In genomic region chr1:71843023-71843422, GRCh38 we compare ENCODE assay signal across 16 cellular contexts.
DNase-seq lines count a peak whose midpoint lies in the region; TF ChIP-seq lines count a peak whose summit lies in the region.
"Had no signal": no experiment of that assay in that cellular context is flagged by ENCODE, and none has a peak within 500 bp of the region (broad histone marks: within the 10 kb centered on the region; RNA-seq: fewer than 3 reads in every experiment).

No MANE protein-coding gene starts in this region.

- peak; percentile 25 for DNase-seq in NCI-H748 (lab: John Stamatoyannopoulos, UW; ENCODE audit: unreplicated experiment)
- DNase-seq in NCI-H748 treated with DMSO at 0.1 percent for 48 hours (lab: John Stamatoyannopoulos, UW): no peak
- DNase-seq in BE2C: peak; percentile 17
- DNase-seq in SK-N-DZ (ENCODE audit: low spot score): peak; percentile 37
- DNase-seq in activated T-cell treated with anti-CD3 and anti-CD28 coated beads, Interleukin-2, amount 50 U/mL, for 24 hours: no peak
- DNase-seq in vagina (ENCODE audit: extremely low spot score in 2 of 2): no peak
- DNase-seq: 8988T; ACHN; Caco-2; Calu3; CD4-positive, alpha-beta T cell; CD8-positive, alpha-beta T cell; DMS79 treated with DMSO at 0.1 percent for 48 hours; GF-D8 had no signal

- no peak for TF ChIP-seq POLR2A in vagina (IDR thresholded peaks at IDR 0.05)

- no peak overlapping the region for H3K27ac Mint-ChIP-seq in activated T-cell treated with anti-CD3 and anti-CD28 coated beads, Interleukin-2, amount 50 U/mL, for 24 hours
- H3K27ac Mint-ChIP-seq: CD4-positive, alpha-beta T cell; CD8-positive, alpha-beta T cell had no signal

- H3K27ac ChIP-seq in vagina: no peak overlapping the region
- H3K27ac ChIP-seq: BLaER1 treated with 17β-estradiol and CSF1 and Interleukin-3, amounts not matched to agents 10 nM and 100 nM; C4-2B had no signal

- no peaks in the 10 kb centered on the region for H3K36me3 ChIP-seq in BE2C
- no peaks in the 10 kb centered on the region for H3K36me3 ChIP-seq in vagina
- H3K36me3 ChIP-seq: BLaER1 treated with 17β-estradiol and CSF1 and Interleukin-3, amounts not matched to agents 10 nM and 100 nM had no signal

- no peaks in the 10 kb centered on the region for H3K4me1 Mint-ChIP-seq in activated T-cell treated with anti-CD3 and anti-CD28 coated beads, Interleukin-2, amount 50 U/mL, for 24 hours (ENCODE audit: low read depth)

- peaks cover 4% of the 10 kb centered on the region for H3K9me3 Mint-ChIP-seq in activated T-cell treated with anti-CD3 and anti-CD28 coated beads, Interleukin-2, amount 50 U/mL, for 24 hours
- H3K9me3 Mint-ChIP-seq: CD4-positive, alpha-beta T cell; CD8-positive, alpha-beta T cell had no signal

- H3K27me3 ChIP-seq in BE2C: no peaks in the 10 kb centered on the region
- no peaks in the 10 kb centered on the region for H3K27me3 ChIP-seq in vagina
- H3K27me3 ChIP-seq: BLaER1 treated with 17β-estradiol and CSF1 and Interleukin-3, amounts not matched to agents 10 nM and 100 nM had no signal

- intact Hi-C loops in vagina (cut with DNase I): no loop called here

- H3K36me3 Mint-ChIP-seq in activated T-cell treated with anti-CD3 and anti-CD28 coated beads, Interleukin-2, amount 50 U/mL, for 24 hours (ENCODE audit: low read depth): no peaks in the 10 kb centered on the region
- H3K36me3 Mint-ChIP-seq: CD8-positive, alpha-beta T cell had no signal

- TF ChIP-seq CTCF in BE2C (IDR thresholded peaks at IDR 0.05; ENCODE audit: low read depth, low read length) (no peak), vagina (IDR thresholded peaks at IDR 0.05) (no peak)

- no peaks in the 10 kb centered on the region for H3K27me3 Mint-ChIP-seq in activated T-cell treated with anti-CD3 and anti-CD28 coated beads, Interleukin-2, amount 50 U/mL, for 24 hours
- H3K27me3 Mint-ChIP-seq: CD4-positive, alpha-beta T cell had no signal

- no peaks in the 10 kb centered on the region for H3K4me1 ChIP-seq in BE2C
- no peaks in the 10 kb centered on the region for H3K4me1 ChIP-seq in vagina
- H3K4me1 ChIP-seq: BLaER1 treated with 17β-estradiol and CSF1 and Interleukin-3, amounts not matched to agents 10 nM and 100 nM; Caco-2 had no signal

- no peaks in the 10 kb centered on the region for H3K9me3 ChIP-seq in BE2C
- no peaks in the 10 kb centered on the region for H3K9me3 ChIP-seq in vagina
- H3K9me3 ChIP-seq: Caco-2 had no signal

- no peak overlapping the region for H3K4me3 ChIP-seq in BE2C (ENCODE audit: low read depth, low read length)
- no peak overlapping the region for H3K4me3 ChIP-seq in vagina
- H3K4me3 ChIP-seq: BLaER1 treated with 17β-estradiol and CSF1 and Interleukin-3, amounts not matched to agents 10 nM and 100 nM had no signal

- H3K4me3 Mint-ChIP-seq in activated T-cell treated with anti-CD3 and anti-CD28 coated beads, Interleukin-2, amount 50 U/mL, for 24 hours: no peak overlapping the region
- H3K4me3 Mint-ChIP-seq: CD4-positive, alpha-beta T cell; CD8-positive, alpha-beta T cell had no signal

Comparison
In these comparisons a context has a peak if more than half of its experiments do, and no peak if none do; other contexts are left out.
1. DNase-seq: peak in NCI-H748 (single experiment), BE2C (single experiment) and SK-N-DZ (single experiment); none in NCI-H748 treated with DMSO at 0.1 percent for 48 hours (single experiment), activated T-cell treated with anti-CD3 and anti-CD28 coated beads, Interleukin-2, amount 50 U/mL, for 24 hours (single experiment) and vagina (0 of 2).